1 cellular context compared by ENCODE assay signal in the genomic region with DNA sequence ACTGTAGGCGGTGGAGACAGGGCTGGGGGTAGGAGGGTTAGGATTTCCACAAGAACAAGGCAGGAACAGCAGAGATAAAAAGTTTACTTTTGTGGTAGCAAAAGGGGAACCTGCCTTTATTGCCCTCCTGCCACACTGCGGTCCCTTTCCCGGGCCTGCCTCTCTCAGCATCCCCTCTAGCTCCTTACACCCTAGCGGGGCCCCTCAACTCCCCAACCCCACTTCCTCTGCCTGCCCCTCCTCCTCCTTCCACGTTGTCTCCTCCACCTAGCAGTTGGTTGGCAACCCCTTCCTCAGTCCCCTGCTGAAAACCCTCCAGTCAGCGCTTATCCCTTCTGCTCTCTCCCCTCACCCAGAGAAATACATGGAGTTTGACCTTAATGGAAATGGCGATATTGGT.
TF ChIP-seq lines count a peak whose summit lies in the region.

No MANE protein-coding gene starts in this region.

TF ChIP-seq in WTC11, 78 proteins besides CTCF, POLR2A, EP300 and RAD21 (continued from another document):
- TF ChIP-seq, protein P1, sequence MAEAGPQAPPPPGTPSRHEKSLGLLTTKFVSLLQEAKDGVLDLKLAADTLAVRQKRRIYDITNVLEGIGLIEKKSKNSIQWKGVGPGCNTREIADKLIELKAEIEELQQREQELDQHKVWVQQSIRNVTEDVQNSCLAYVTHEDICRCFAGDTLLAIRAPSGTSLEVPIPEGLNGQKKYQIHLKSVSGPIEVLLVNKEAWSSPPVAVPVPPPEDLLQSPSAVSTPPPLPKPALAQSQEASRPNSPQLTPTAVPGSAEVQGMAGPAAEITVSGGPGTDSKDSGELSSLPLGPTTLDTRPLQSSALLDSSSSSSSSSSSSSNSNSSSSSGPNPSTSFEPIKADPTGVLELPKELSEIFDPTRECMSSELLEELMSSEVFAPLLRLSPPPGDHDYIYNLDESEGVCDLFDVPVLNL (CRISPR knock-in tag; IDR thresholded peaks at IDR 0.05; ENCODE audit: borderline replicate concordance, low read depth), result no peak
- TF ChIP-seq ARID4B (CRISPR knock-in tag; IDR thresholded peaks at IDR 0.05; ENCODE audit: borderline replicate concordance) (no peak), GABPB1 (CRISPR knock-in tag; IDR thresholded peaks at IDR 0.05) (no peak), ZNF232 (CRISPR knock-in tag; IDR thresholded peaks at IDR 0.05) (no peak), MYBL2 (CRISPR knock-in tag; IDR thresholded peaks at IDR 0.05) (no peak), CREM (CRISPR knock-in tag; IDR thresholded peaks at IDR 0.05) (no peak), RORB (CRISPR knock-in tag; IDR thresholded peaks at IDR 0.05) (no peak), ZNF317 (CRISPR knock-in tag; IDR thresholded peaks at IDR 0.05; ENCODE audit: borderline replicate concordance, low read depth) (no peak), SMAD3 (CRISPR knock-in tag; IDR thresholded peaks at IDR 0.05; ENCODE audit: borderline replicate concordance) (no peak)
- TF ChIP-seq, protein P2, sequence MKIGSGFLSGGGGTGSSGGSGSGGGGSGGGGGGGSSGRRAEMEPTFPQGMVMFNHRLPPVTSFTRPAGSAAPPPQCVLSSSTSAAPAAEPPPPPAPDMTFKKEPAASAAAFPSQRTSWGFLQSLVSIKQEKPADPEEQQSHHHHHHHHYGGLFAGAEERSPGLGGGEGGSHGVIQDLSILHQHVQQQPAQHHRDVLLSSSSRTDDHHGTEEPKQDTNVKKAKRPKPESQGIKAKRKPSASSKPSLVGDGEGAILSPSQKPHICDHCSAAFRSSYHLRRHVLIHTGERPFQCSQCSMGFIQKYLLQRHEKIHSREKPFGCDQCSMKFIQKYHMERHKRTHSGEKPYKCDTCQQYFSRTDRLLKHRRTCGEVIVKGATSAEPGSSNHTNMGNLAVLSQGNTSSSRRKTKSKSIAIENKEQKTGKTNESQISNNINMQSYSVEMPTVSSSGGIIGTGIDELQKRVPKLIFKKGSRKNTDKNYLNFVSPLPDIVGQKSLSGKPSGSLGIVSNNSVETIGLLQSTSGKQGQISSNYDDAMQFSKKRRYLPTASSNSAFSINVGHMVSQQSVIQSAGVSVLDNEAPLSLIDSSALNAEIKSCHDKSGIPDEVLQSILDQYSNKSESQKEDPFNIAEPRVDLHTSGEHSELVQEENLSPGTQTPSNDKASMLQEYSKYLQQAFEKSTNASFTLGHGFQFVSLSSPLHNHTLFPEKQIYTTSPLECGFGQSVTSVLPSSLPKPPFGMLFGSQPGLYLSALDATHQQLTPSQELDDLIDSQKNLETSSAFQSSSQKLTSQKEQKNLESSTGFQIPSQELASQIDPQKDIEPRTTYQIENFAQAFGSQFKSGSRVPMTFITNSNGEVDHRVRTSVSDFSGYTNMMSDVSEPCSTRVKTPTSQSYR (CRISPR knock-in tag; IDR thresholded peaks at IDR 0.05), result no peak
- TF ChIP-seq, protein P3, sequence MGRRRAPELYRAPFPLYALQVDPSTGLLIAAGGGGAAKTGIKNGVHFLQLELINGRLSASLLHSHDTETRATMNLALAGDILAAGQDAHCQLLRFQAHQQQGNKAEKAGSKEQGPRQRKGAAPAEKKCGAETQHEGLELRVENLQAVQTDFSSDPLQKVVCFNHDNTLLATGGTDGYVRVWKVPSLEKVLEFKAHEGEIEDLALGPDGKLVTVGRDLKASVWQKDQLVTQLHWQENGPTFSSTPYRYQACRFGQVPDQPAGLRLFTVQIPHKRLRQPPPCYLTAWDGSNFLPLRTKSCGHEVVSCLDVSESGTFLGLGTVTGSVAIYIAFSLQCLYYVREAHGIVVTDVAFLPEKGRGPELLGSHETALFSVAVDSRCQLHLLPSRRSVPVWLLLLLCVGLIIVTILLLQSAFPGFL (CRISPR knock-in tag; IDR thresholded peaks at IDR 0.05; ENCODE audit: borderline replicate concordance), result no peak
